Comparison of ENCODE assay signal across 27 cellular contexts in genomic region chr20:51769941-51770615, GRCh38. TPM values are rescaled to one million over a fixed set of nuclear protein-coding genes. Genes with fewer than 3 reads are reported as not detected.
DNase-seq lines count a peak whose midpoint lies in the region; ATAC-seq, FAIRE-seq and TF ChIP-seq lines count a peak whose summit lies in the region.
"Had no signal": no experiment of that assay in that cellular context is flagged by ENCODE, and none has a peak within 500 bp of the region (broad histone marks: within the 10 kb centered on the region; RNA-seq: fewer than 3 reads in every experiment).

No MANE protein-coding gene starts in this region.

- H3K27me3 Mint-ChIP-seq in T-helper 1 cell treated with Interleukin-12 subunit alpha and Interleukin-12 subunit beta and Interleukin-4 antibody, amounts not matched to agents 30 μg/mL and 1 μg/mL, for 36 hours (ENCODE audit: low read depth): peaks cover 30% of the 10 kb centered on the region
- peaks cover 7% of the 10 kb centered on the region for H3K27me3 Mint-ChIP-seq in WTC11 (ENCODE audit: low read depth)

- POLR2A ChIA-PET in WTC11 (lab: Charles Lee): no interaction called here

- H3K4me3 ChIP-seq in left lung (no peak overlapping the region), small intestine (ENCODE audit: low read depth in 1 of 2, low read length in 2 of 2) (no peak overlapping the region)
- H3K4me3 ChIP-seq: BLaER1, gastrocnemius medialis had no signal

- H3K9me3 ChIP-seq in left lung (no peaks in the 10 kb centered on the region), small intestine (ENCODE audit: control insufficient read depth, low read depth) (no peaks in the 10 kb centered on the region)
- H3K9me3 ChIP-seq: gastrocnemius medialis had no signal

- TF ChIP-seq CTCF in WTC11 (IDR thresholded peaks at IDR 0.05): no peak
- no peak for TF ChIP-seq CTCF in left lung (IDR thresholded peaks at IDR 0.05)

- H3K27ac ChIP-seq in left lung (no peak overlapping the region), small intestine (ENCODE audit: low read depth in 1 of 2, low read length in 1 of 2) (no peak overlapping the region)
- H3K27ac ChIP-seq: 22Rv1, BLaER1, gastrocnemius medialis had no signal

- intact Hi-C loops in left lung (cut with DNase I): no loop called here

- no peaks in the 10 kb centered on the region for H3K36me3 ChIP-seq in left lung
- H3K36me3 ChIP-seq in small intestine (ENCODE audit: control insufficient read depth in 2 of 2, insufficient read depth in 2 of 2, low read length in 2 of 2): no peaks in the 10 kb centered on the region
- H3K36me3 ChIP-seq: BLaER1, gastrocnemius medialis had no signal

- no peak for FAIRE-seq in small intestine (lab: Jason Lieb, UNC)
- FAIRE-seq: GM19239, kidney had no signal

- no peak for DNase-seq in T-helper 1 cell
- DNase-seq in WTC11 (ENCODE audit: low spot score): no peak
- DNase-seq in kidney tubule cell (ENCODE audit: low spot score): peak; percentile 19
- DNase-seq in amniotic stem cell (lab: John Stamatoyannopoulos, UW): no peak
- DNase-seq in left lung: no peak
- DNase-seq in small intestine: no peak
- DNase-seq: activated CD4-positive, alpha-beta T cell treated with anti-CD3 and anti-CD28 coated beads, Interleukin-2, amount 50 U/mL, for 4 hours; activated CD8-positive, alpha-beta memory T cell treated with anti-CD3 and anti-CD28 coated beads, Interleukin-2, amount 50 U/mL, for 48 hours; activated gamma-delta T cell treated with Interleukin-2 at 50 U/mL for 16 hours; DMS 273 treated with DMSO at 0.1 percent for 48 hours; dorsolateral prefrontal cortex; erythroblast; gastrocnemius medialis; KBM-7; kidney; mesendoderm; NCI-H187 treated with DMSO at 0.1 percent for 48 hours; NCI-H226; Right ventricle myocardium superior; stimulated activated CD4-positive, alpha-beta T cell treated with anti-CD3 and anti-CD28 coated beads, Interleukin-4, amount 100 ng/mL, for 4 hours; trophoblast cell had no signal

- ATAC-seq in WTC11 (no peak), GM21381 (IDR thresholded peaks at IDR 0.05; ENCODE audit: unreplicated experiment) (no peak), left lung (no peak)
- ATAC-seq: gastrocnemius medialis had no signal

- CTCF ChIA-PET in WTC11 (lab: Charles Lee): no interaction called here

- H3K27me3 ChIP-seq in left lung (peaks cover 0 to 35% of the 10 kb centered on the region in 2 donors), small intestine (ENCODE audit: control insufficient read depth in 2 of 2, insufficient read depth in 2 of 2, low read length in 2 of 2) (no peaks in the 10 kb centered on the region)
- H3K27me3 ChIP-seq: BLaER1, dorsolateral prefrontal cortex, gastrocnemius medialis had no signal

- H3K9me3 Mint-ChIP-seq in T-helper 1 cell treated with Interleukin-12 subunit alpha and Interleukin-12 subunit beta and Interleukin-4 antibody, amounts not matched to agents 30 μg/mL and 1 μg/mL, for 36 hours: no peaks in the 10 kb centered on the region
- H3K9me3 Mint-ChIP-seq in WTC11: no peaks in the 10 kb centered on the region

- no peak overlapping the region for H3K4me3 Mint-ChIP-seq in T-helper 1 cell treated with Interleukin-12 subunit alpha and Interleukin-12 subunit beta and Interleukin-4 antibody, amounts not matched to agents 30 μg/mL and 1 μg/mL, for 36 hours
- H3K4me3 Mint-ChIP-seq in WTC11: peak overlapping the region; percentile 26; the same call in 1 of the 2 replicates

- H3K4me1 ChIP-seq in left lung (peaks cover 0 to 23% of the 10 kb centered on the region in 2 donors), small intestine (ENCODE audit: control insufficient read depth in 2 of 2, insufficient read depth in 1 of 2, low read depth in 1 of 2, low read length in 1 of 2) (peaks cover 0 to 3% of the 10 kb centered on the region in 2 donors)
- H3K4me1 ChIP-seq: gastrocnemius medialis had no signal

- 91 to 94% (median 91%) methylated on average over 10 of the region's 10 CpGs for WGBS in small intestine, 3 donors

- peaks cover 4% of the 10 kb centered on the region for H3K36me3 Mint-ChIP-seq in T-helper 1 cell treated with Interleukin-12 subunit alpha and Interleukin-12 subunit beta and Interleukin-4 antibody, amounts not matched to agents 30 μg/mL and 1 μg/mL, for 36 hours (ENCODE audit: low read depth)
- no peaks in the 10 kb centered on the region for H3K36me3 Mint-ChIP-seq in WTC11

- H3K4me1 Mint-ChIP-seq in T-helper 1 cell treated with Interleukin-12 subunit alpha and Interleukin-12 subunit beta and Interleukin-4 antibody, amounts not matched to agents 30 μg/mL and 1 μg/mL, for 36 hours (ENCODE audit: low read depth): peaks cover 7% of the 10 kb centered on the region
- peaks cover 9% of the 10 kb centered on the region for H3K4me1 Mint-ChIP-seq in WTC11

- H3K27ac Mint-ChIP-seq in T-helper 1 cell treated with Interleukin-12 subunit alpha and Interleukin-12 subunit beta and Interleukin-4 antibody, amounts not matched to agents 30 μg/mL and 1 μg/mL, for 36 hours: peak overlapping the region; percentile 18
- 0 out of 2 replicates have a peak overlapping the region, but pooled peaks have one; percentile 21 for H3K27ac Mint-ChIP-seq in WTC11

TF ChIP-seq in WTC11, 78 proteins besides CTCF, POLR2A, EP300 and RAD21 (continues in another document):
- no peak for TF ChIP-seq KAT7 (CRISPR knock-in tag; IDR thresholded peaks at IDR 0.05; ENCODE audit: borderline replicate concordance)
- TF ChIP-seq ETV6 (CRISPR knock-in tag; IDR thresholded peaks at IDR 0.05): no peak
- no peak for TF ChIP-seq ZNF281 (CRISPR knock-in tag; IDR thresholded peaks at IDR 0.05)
- TF ChIP-seq ZNF138 (CRISPR knock-in tag; conservative IDR thresholded peaks at IDR 0.05): no peak
- no peak for TF ChIP-seq ERG (CRISPR knock-in tag; IDR thresholded peaks at IDR 0.05)
- TF ChIP-seq ZMAT4 (CRISPR knock-in tag; IDR thresholded peaks at IDR 0.05): no peak
- no peak for TF ChIP-seq TEAD1 (CRISPR knock-in tag; IDR thresholded peaks at IDR 0.05)
- no peak for TF ChIP-seq NFYB (CRISPR knock-in tag; conservative IDR thresholded peaks at IDR 0.05; ENCODE audit: low read depth)
- TF ChIP-seq AR (CRISPR knock-in tag; IDR thresholded peaks at IDR 0.05): no peak

RNA-seq across cellular contexts. Expression of gene ATP9A, which starts 1.9 kb away (rescaled TPM):
- total RNA-seq in WTC11 (2021) (5.0 to 5.4 TPM (median 5.0 TPM) in 3 replicates), left lung (10 to 100 TPM; 15.3 to 34.2 TPM)
- 10 to 100 TPM in 1 of 3 donors, 1 to 10 TPM in 2; 4.1 to 15.3 (median 5.6) TPM for polyA plus RNA-seq in small intestine

RNA-seq across cellular contexts. Expression of gene SALL4, which starts 32.2 kb away (rescaled TPM):
- total RNA-seq in WTC11 (2021) (156 to 204 TPM (median 203 TPM) in 3 replicates), left lung (under 1 TPM; 0.24 to 0.64 TPM)
- polyA plus RNA-seq in small intestine: under 1 TPM in 1 of 3 donors, not detected in 2; 0.06 TPM
- total RNA-seq: gastrocnemius medialis, H4 had no signal

Comparison
In these comparisons a context has a peak if more than half of its experiments do, and no peak if none do; other contexts are left out.
1. RNA of gene SALL4, which starts 32.2 kb away (total RNA-seq): 156 to 204 TPM in WTC11; 0.24 to 0.64 TPM in left lung; every median in the first group is over 10 times any median in the second.